In the genomic region with DNA sequence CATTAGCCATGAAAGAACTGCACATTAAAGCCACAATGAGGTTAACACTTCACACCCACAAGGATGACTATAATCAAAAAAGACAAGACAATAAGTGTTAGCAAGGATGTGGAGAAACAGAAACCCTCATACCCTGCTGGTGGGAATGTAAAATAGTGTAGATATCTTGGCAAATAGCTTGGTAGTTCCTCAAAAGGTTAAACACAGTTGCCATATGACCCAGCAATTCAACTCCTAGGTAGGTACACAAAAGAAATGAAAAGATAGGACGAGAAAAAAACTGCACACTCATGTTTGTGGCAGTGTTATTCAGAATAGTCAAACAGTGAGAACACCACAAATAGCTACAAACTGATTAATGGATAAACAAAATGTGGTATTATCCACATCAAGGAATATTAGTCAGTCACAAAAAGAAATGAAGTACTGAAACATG, we compare ENCODE assay signal across 1 cellular context.
TF ChIP-seq lines count a peak whose summit lies in the region.

No MANE protein-coding gene starts in this region.

TF ChIP-seq in SK-N-SH, 30 proteins besides CTCF, POLR2A, EP300 and RAD21 (continued from another document):
- TF ChIP-seq EZH2phosphoT487 (IDR thresholded peaks at IDR 0.05; ENCODE audit: borderline replicate concordance, low read depth) = no peak
- TF ChIP-seq, protein P1, sequence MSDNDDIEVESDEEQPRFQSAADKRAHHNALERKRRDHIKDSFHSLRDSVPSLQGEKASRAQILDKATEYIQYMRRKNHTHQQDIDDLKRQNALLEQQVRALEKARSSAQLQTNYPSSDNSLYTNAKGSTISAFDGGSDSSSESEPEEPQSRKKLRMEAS (IDR thresholded peaks at IDR 0.05; ENCODE audit: low read depth) = no peak
- TF ChIP-seq GABPA (IDR thresholded peaks at IDR 0.05; ENCODE audit: low read depth) = no peak
- no peak for TF ChIP-seq CHD2 (IDR thresholded peaks at IDR 0.05; ENCODE audit: low read length, partially characterized antibody)
- no peak for TF ChIP-seq POLR2AphosphoS5 (IDR thresholded peaks at IDR 0.05; ENCODE audit: low read depth, low read length)
- TF ChIP-seq TAF1 (IDR thresholded peaks at IDR 0.05; ENCODE audit: borderline replicate concordance, low read depth, low read length) = no peak
- no peak for TF ChIP-seq YY1 (IDR thresholded peaks at IDR 0.05; ENCODE audit: low read depth)
- no peak for TF ChIP-seq ELF1 (IDR thresholded peaks at IDR 0.05)
TF ChIP-seq in SK-N-SH: peak in this region for 0.
